13 cellular contexts compared by ENCODE assay signal in genomic region chr22:25076281-25076680, GRCh38.
DNase-seq lines count a peak whose midpoint lies in the region; ATAC-seq and TF ChIP-seq lines count a peak whose summit lies in the region.
"Had no signal": no experiment of that assay in that cellular context is flagged by ENCODE, and none has a peak within 500 bp of the region (broad histone marks: within the 10 kb centered on the region; RNA-seq: fewer than 3 reads in every experiment).

No MANE protein-coding gene starts in this region.

- DNase-seq in NCI-H82 (lab: John Stamatoyannopoulos, UW) = peak; percentile 47
- DNase-seq in NCI-H82 treated with DMSO at 0.1 percent for 48 hours (lab: John Stamatoyannopoulos, UW; ENCODE audit: unreplicated experiment) = no peak
- peak; percentile 83 for DNase-seq in activated CD8-positive, alpha-beta memory T cell treated with anti-CD3 and anti-CD28 coated beads for 24 hours
- no peak for DNase-seq in coronary artery (ENCODE audit: low spot score)
- DNase-seq in stimulated activated CD8-positive, alpha-beta memory T cell treated with anti-CD3 and anti-CD28 coated beads, Interleukin-7, amount 100 ng/mL, for 24 hours (ENCODE audit: low read depth) = peak; percentile 41
- no peak for DNase-seq in RWPE1 (ENCODE audit: low spot score)
- DNase-seq in middle frontal gyrus (ENCODE audit: extremely low spot score, low spot score) = no peak
- DNase-seq: 8988T, DMS79 treated with DMSO at 0.1 percent for 48 hours, naive B cell, SK-N-SH had no signal

- no peak for TF ChIP-seq CTCF in coronary artery (IDR thresholded peaks at IDR 0.05)
- TF ChIP-seq CTCF in RWPE1 (conservative IDR thresholded peaks at IDR 0.05; ENCODE audit: low read depth) = no peak

- ATAC-seq in GM18519 (IDR thresholded peaks at IDR 0.05; ENCODE audit: low FRiP score, unreplicated experiment) = no peak

- peak overlapping the region; percentile 1 for H3K4me3 ChIP-seq in coronary artery

- peak overlapping the region; percentile 69 to 90 for H3K27ac ChIP-seq in coronary artery
- H3K27ac ChIP-seq in RWPE1 = no peak overlapping the region
- H3K27ac ChIP-seq: HL-60 had no signal

- CTCF ChIA-PET in RWPE1 (lab: Yijun Ruan, JAX) = no interaction called here

- POLR2A ChIA-PET in RWPE1 (lab: Yijun Ruan, JAX; ENCODE audit: low non-redundant PET) = no interaction called here

Comparison
In these comparisons a context has a peak if more than half of its experiments do, and no peak if none do; other contexts are left out.
1. DNase-seq: peak in NCI-H82 (single experiment), activated CD8-positive, alpha-beta memory T cell treated with anti-CD3 and anti-CD28 coated beads for 24 hours (single experiment) and stimulated activated CD8-positive, alpha-beta memory T cell treated with anti-CD3 and anti-CD28 coated beads, Interleukin-7, amount 100 ng/mL, for 24 hours (single experiment); none in NCI-H82 treated with DMSO at 0.1 percent for 48 hours (single experiment), coronary artery (single experiment), RWPE1 (single experiment) and middle frontal gyrus (single experiment).